Comparison of ENCODE assay signal across 1 cellular context in genomic region chr10:3054183-3054815, GRCh38.
A peak's percentile ranks its signal among the peaks of the same experiment; 100 is the strongest.
TF ChIP-seq lines count a peak whose summit lies in the region.

No MANE protein-coding gene starts in this region.

TF ChIP-seq in K562, 482 proteins besides CTCF, POLR2A, EP300 and RAD21 (continued from another document):
- TF ChIP-seq, protein P1, sequence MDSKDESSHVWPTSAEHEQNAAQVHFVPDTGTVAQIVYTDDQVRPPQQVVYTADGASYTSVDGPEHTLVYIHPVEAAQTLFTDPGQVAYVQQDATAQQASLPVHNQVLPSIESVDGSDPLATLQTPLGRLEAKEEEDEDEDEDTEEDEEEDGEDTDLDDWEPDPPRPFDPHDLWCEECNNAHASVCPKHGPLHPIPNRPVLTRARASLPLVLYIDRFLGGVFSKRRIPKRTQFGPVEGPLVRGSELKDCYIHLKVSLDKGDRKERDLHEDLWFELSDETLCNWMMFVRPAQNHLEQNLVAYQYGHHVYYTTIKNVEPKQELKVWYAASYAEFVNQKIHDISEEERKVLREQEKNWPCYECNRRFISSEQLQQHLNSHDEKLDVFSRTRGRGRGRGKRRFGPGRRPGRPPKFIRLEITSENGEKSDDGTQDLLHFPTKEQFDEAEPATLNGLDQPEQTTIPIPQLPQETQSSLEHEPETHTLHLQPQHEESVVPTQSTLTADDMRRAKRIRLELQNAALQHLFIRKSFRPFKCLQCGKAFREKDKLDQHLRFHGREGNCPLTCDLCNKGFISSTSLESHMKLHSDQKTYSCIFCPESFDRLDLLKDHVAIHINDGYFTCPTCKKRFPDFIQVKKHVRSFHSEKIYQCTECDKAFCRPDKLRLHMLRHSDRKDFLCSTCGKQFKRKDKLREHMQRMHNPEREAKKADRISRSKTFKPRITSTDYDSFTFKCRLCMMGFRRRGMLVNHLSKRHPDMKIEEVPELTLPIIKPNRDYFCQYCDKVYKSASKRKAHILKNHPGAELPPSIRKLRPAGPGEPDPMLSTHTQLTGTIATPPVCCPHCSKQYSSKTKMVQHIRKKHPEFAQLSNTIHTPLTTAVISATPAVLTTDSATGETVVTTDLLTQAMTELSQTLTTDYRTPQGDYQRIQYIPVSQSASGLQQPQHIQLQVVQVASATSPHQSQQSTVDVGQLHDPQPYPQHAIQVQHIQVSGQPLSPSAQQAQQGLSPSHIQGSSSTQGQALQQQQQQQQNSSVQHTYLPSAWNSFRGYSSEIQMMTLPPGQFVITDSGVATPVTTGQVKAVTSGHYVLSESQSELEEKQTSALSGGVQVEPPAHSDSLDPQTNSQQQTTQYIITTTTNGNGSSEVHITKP (IDR thresholded peaks at IDR 0.05; ENCODE audit: partially characterized antibody): no peak
- TF ChIP-seq RCOR1 (IDR thresholded peaks at IDR 0.05; ENCODE audit: borderline replicate concordance in 1 of 2, low read depth in 2 of 2, low read length in 2 of 2) (peak in 1 of 2 experiments; percentile 66; a peak in 2 of 4 replicates), DACH1 (IDR thresholded peaks at IDR 0.05; ENCODE audit: partially characterized antibody) (no peak), ZFX (CRISPR knock-in tag; IDR thresholded peaks at IDR 0.05) (no peak)
